Comparison of ENCODE assay signal across 19 cellular contexts in the genomic region with DNA sequence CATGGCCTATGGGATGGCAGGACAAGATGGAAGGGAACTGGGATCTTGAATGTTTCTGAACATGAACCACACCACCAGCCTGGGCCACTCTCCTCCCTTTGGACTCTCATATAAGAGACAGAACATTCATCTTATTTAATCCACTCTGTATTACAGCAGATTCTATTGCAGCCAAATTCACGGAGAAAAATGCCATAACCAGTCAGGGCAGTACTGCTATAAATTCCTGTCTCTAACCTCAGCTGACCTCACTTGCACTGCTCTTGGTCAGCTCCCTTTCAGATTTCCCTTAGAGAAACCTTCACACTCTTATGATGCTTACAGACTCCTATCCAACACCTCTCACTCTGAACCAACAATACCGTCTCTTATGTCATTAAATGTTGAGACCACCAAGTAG.
"Had no signal": no experiment of that assay in that cellular context is flagged by ENCODE, and none has a peak within 500 bp of the region (broad histone marks: within the 10 kb centered on the region; RNA-seq: fewer than 3 reads in every experiment).

No MANE protein-coding gene starts in this region.

- DNase-seq: activated CD4-positive, alpha-beta memory T cell treated with anti-CD3 and anti-CD28 coated beads, Interleukin-2, amount 10 ng/mL, durations not matched to agents 7 days and 5 days; activated CD4-positive, alpha-beta T cell treated with anti-CD3 and anti-CD28 coated beads for 48 hours; activated CD4-positive, CD25-positive, alpha-beta regulatory T cell; activated naive CD4-positive, alpha-beta T cell; activated naive CD8-positive, alpha-beta T cell treated with anti-CD3 and anti-CD28 coated beads, Interleukin-2, amount 10 ng/mL, durations not matched to agents 7 days and 5 days; activated T-cell treated with anti-CD3 and anti-CD28 coated beads, Interleukin-2, amount 50 U/mL, for 1 hour; body of pancreas; effector memory CD8-positive, alpha-beta T cell; esophagus squamous epithelium; foreskin keratinocyte; hypothalamus; kidney; retina; stimulated activated CD4-positive, alpha-beta T cell treated with anti-CD3 and anti-CD28 coated beads, Interleukin-2, amount 100 ng/mL, for 24 hours; stimulated activated naive CD4-positive, alpha-beta T cell treated with Interleukin-2 at 50 U/mL for 16 hours; tibial artery had no signal

- H3K4me1 Mint-ChIP-seq: activated CD4-positive, alpha-beta memory T cell treated with anti-CD3 and anti-CD28 coated beads, Interleukin-2, amount 10 ng/mL, durations not matched to agents 7 days and 5 days; nephron had no signal

- H3K27me3 ChIP-seq: body of pancreas, esophagus squamous epithelium, foreskin keratinocyte, tibial artery had no signal

- H3K4me1 ChIP-seq: body of pancreas, foreskin keratinocyte had no signal

- H3K27ac Mint-ChIP-seq: activated CD4-positive, alpha-beta memory T cell treated with anti-CD3 and anti-CD28 coated beads, Interleukin-2, amount 10 ng/mL, durations not matched to agents 7 days and 5 days; activated naive CD8-positive, alpha-beta T cell treated with anti-CD3 and anti-CD28 coated beads, Interleukin-2, amount 10 ng/mL, durations not matched to agents 7 days and 5 days; activated T-helper 17 cell treated with anti-CD3 and anti-CD28 coated beads, Interleukin-2, amount 50 U/mL, for 72 hours; effector memory CD8-positive, alpha-beta T cell; mesothelial cell of epicardium; nephron had no signal

- H3K9me3 ChIP-seq: body of pancreas, esophagus squamous epithelium, tibial artery had no signal

- ATAC-seq: activated T-helper 17 cell treated with anti-CD3 and anti-CD28 coated beads, Interleukin-2, amount 50 U/mL, for 72 hours; body of pancreas; effector memory CD8-positive, alpha-beta T cell; foreskin keratinocyte had no signal

- H3K27me3 Mint-ChIP-seq: activated CD4-positive, alpha-beta memory T cell treated with anti-CD3 and anti-CD28 coated beads, Interleukin-2, amount 10 ng/mL, durations not matched to agents 7 days and 5 days; activated naive CD8-positive, alpha-beta T cell treated with anti-CD3 and anti-CD28 coated beads, Interleukin-2, amount 10 ng/mL, durations not matched to agents 7 days and 5 days; activated T-helper 17 cell treated with anti-CD3 and anti-CD28 coated beads, Interleukin-2, amount 50 U/mL, for 72 hours; effector memory CD8-positive, alpha-beta T cell had no signal

- H3K4me3 Mint-ChIP-seq: activated CD4-positive, alpha-beta memory T cell treated with anti-CD3 and anti-CD28 coated beads, Interleukin-2, amount 10 ng/mL, durations not matched to agents 7 days and 5 days; activated naive CD8-positive, alpha-beta T cell treated with anti-CD3 and anti-CD28 coated beads, Interleukin-2, amount 10 ng/mL, durations not matched to agents 7 days and 5 days; activated T-helper 17 cell treated with anti-CD3 and anti-CD28 coated beads, Interleukin-2, amount 50 U/mL, for 72 hours; effector memory CD8-positive, alpha-beta T cell; mesothelial cell of epicardium; nephron had no signal

- H3K27ac ChIP-seq: body of pancreas, esophagus squamous epithelium, foreskin keratinocyte, tibial artery had no signal

- H3K4me3 ChIP-seq: body of pancreas, esophagus squamous epithelium, tibial artery had no signal

- H3K9me3 Mint-ChIP-seq: activated CD4-positive, alpha-beta memory T cell treated with anti-CD3 and anti-CD28 coated beads, Interleukin-2, amount 10 ng/mL, durations not matched to agents 7 days and 5 days; activated T-helper 17 cell treated with anti-CD3 and anti-CD28 coated beads, Interleukin-2, amount 50 U/mL, for 72 hours; effector memory CD8-positive, alpha-beta T cell; mesothelial cell of epicardium had no signal
